Comparison of ENCODE assay signal across 14 cellular contexts in the genomic region with DNA sequence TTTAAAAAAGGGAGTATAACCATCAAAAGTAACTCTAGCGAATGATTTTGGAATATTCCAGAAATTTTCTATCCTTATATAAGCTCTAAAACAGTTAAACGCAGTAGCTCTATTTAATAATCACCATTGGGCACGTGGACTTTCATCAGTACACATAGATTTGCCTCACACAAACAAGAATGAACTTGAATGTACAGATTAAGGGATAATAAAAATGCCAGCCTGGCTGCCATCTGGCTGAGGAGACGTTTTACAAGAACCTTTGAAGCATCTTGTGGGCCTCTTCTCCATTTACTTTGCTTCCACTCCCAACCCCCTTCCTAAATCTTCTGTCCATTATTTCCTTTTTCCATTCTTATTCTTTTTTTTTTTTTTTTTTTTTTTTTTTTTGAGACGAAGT.
"Had no signal": no experiment of that assay in that cellular context is flagged by ENCODE, and none has a peak within 500 bp of the region (broad histone marks: within the 10 kb centered on the region; RNA-seq: fewer than 3 reads in every experiment).

No MANE protein-coding gene starts in this region.

- H3K27me3 ChIP-seq: cardiac muscle cell, dorsolateral prefrontal cortex, suprapubic skin had no signal

- H3K9me3 ChIP-seq: suprapubic skin had no signal

- H3K36me3 ChIP-seq: cardiac muscle cell, suprapubic skin had no signal

- ATAC-seq: right cardiac atrium had no signal

- H3K4me3 ChIP-seq: cardiac muscle cell, dorsolateral prefrontal cortex, suprapubic skin had no signal

- H3K27ac ChIP-seq: cardiac muscle cell, dorsolateral prefrontal cortex, suprapubic skin had no signal

- DNase-seq: activated CD4-positive, alpha-beta memory T cell treated with anti-CD3 and anti-CD28 coated beads, Interleukin-2, amount 10 ng/mL, durations not matched to agents 7 days and 5 days; activated naive CD4-positive, alpha-beta T cell treated with anti-CD3 and anti-CD28 coated beads, Interleukin-2, amount 50 U/mL, for 16 hours; activated T-cell treated with anti-CD3 and anti-CD28 coated beads, Interleukin-2, amount 50 U/mL, for 24 hours; endodermal cell; hypothalamus; kidney; mesendoderm; nephron progenitor cell; occipital lobe; T-helper 9 cell had no signal
